In genomic region chr14:27384124-27384523, GRCh38 we compare ENCODE assay signal across 30 cellular contexts.
"Had no signal": no experiment of that assay in that cellular context is flagged by ENCODE, and none has a peak within 500 bp of the region (broad histone marks: within the 10 kb centered on the region; RNA-seq: fewer than 3 reads in every experiment).

No MANE protein-coding gene starts in this region.

- DNase-seq: activated CD4-positive, alpha-beta T cell treated with anti-CD3 and anti-CD28 coated beads, Interleukin-2, amount 10 ng/mL, durations not matched to agents 24 days and 14 days; activated CD4-positive, alpha-beta T cell treated with anti-CD3 and anti-CD28 coated beads, Interleukin-2, amount 50 U/mL, for 4 hours; activated CD8-positive, alpha-beta memory T cell treated with anti-CD3 and anti-CD28 coated beads, Interleukin-2, amount 50 U/mL, for 4 hours; activated gamma-delta T cell treated with Interleukin-2 at 50 U/mL for 16 hours; activated naive CD4-positive, alpha-beta T cell treated with anti-CD3 and anti-CD28 coated beads for 36 hours; activated T-cell treated with anti-CD3 and anti-CD28 coated beads for 4 hours; activated T-cell treated with anti-CD3 and anti-CD28 coated beads, Interleukin-2, amount 50 U/mL, for 4 hours; adrenal gland; cerebellar nuclear complex; Karpas-422; KBM-7; NCI-H1048; NCI-H1105 treated with DMSO at 0.1 percent for 48 hours; NCI-H1436; NCI-H1694; NCI-H1930; NCI-H2081 treated with DMSO at 0.1 percent for 48 hours; NCI-H226; NCI-H510A; NCI-H526; NCI-H748 treated with DMSO at 0.1 percent for 48 hours; NK-92 treated with Interleukin-12 subunit alpha and Interleukin-12 subunit beta, amount 100 ng/mL, for 24 hours; PC-3; Peyer's patch; RPMI8226; SW 1271; T-helper 1 cell; T-helper 2 cell; T-helper 9 cell had no signal

- H3K36me3 ChIP-seq: adrenal gland, Peyer's patch had no signal

- H3K9me3 ChIP-seq: adrenal gland, Peyer's patch had no signal

- H3K4me3 ChIP-seq: adrenal gland, Peyer's patch had no signal

- H3K4me1 ChIP-seq: adrenal gland, Peyer's patch had no signal

- ATAC-seq: activated naive CD4-positive, alpha-beta T cell treated with anti-CD3 and anti-CD28 coated beads, Interleukin-2, amount 50 U/mL, for 72 hours; activated T-cell treated with anti-CD3 and anti-CD28 coated beads, Interleukin-2, amount 50 U/mL, for 4 hours; PC-3 had no signal

- H3K27me3 ChIP-seq: adrenal gland, Peyer's patch had no signal

- H3K27ac ChIP-seq: adrenal gland, Peyer's patch had no signal
